20 cellular contexts compared by ENCODE assay signal in the genomic region with DNA sequence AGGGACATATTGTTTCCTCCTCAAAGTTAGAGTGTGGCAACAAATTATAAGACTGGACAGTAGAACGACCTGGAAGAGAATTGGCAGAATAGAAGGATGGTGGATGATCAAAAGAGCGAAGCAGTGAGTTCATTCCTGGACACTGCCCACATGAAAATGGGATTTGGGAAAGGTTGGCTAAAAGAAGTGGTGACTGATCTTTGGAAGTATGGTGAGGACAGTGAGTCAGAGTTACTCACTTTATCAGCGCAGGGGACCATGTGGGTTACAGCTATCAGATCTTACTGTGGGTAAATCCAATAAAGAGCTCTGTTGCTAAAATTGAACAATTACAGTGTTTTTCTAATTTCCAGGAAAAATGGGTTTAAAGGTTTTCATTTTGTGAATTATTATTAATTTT. TPM values are rescaled to one million over a fixed set of nuclear protein-coding genes. Genes with fewer than 3 reads are reported as not detected.
A peak's percentile ranks its signal among the peaks of the same experiment; 100 is the strongest.
DNase-seq lines count a peak whose midpoint lies in the region; ATAC-seq and TF ChIP-seq lines count a peak whose summit lies in the region.
"Had no signal": no experiment of that assay in that cellular context is flagged by ENCODE, and none has a peak within 500 bp of the region (broad histone marks: within the 10 kb centered on the region; RNA-seq: fewer than 3 reads in every experiment).

No MANE protein-coding gene starts in this region.

- H3K4me3 Mint-ChIP-seq in activated naive CD8-positive, alpha-beta T cell = peak overlapping the region; percentile 8
- H3K4me3 Mint-ChIP-seq in activated naive CD8-positive, alpha-beta T cell treated with anti-CD3 and anti-CD28 coated beads for 36 hours = no peak overlapping the region

- H4K20me1 ChIP-seq in SK-N-SH (ENCODE audit: insufficient read depth) = no peaks in the 10 kb centered on the region

- no peak for DNase-seq in activated naive CD8-positive, alpha-beta T cell treated with anti-CD3 and anti-CD28 coated beads for 36 hours
- peak; percentile 42 for DNase-seq in SK-N-SH
- DNase-seq in fibroblast of pulmonary artery (ENCODE audit: low read depth) = peak; percentile 42
- peak; percentile 4 for DNase-seq in thoracic aorta (ENCODE audit: low spot score)
- DNase-seq in NCI-H1092 (lab: John Stamatoyannopoulos, UW) = no peak
- no peak for DNase-seq in HEK293T (ENCODE audit: extremely low spot score)
- DNase-seq in T-helper 9 cell = no peak
- DNase-seq: activated CD8-positive, alpha-beta memory T cell treated with anti-CD3 and anti-CD28 coated beads, Interleukin-2, amount 50 U/mL, for 4 hours; amygdala; dermis blood vessel endothelial cell; GOT3; left colon; NCI-H1048; NCI-H524 treated with DMSO at 0.1 percent for 48 hours; SHP77; upper lobe of left lung had no signal

- H3K27ac ChIP-seq in SK-N-SH (ENCODE audit: low read depth in 2 of 2, low read length in 1 of 2) (peak overlapping the region in 1 of 2 experiments; percentile 56; a peak in 2 of 4 replicates), thoracic aorta (no peak overlapping the region)
- H3K27ac ChIP-seq: 22Rv1, gastroesophageal sphincter, upper lobe of left lung, VCaP had no signal

- TF ChIP-seq EP300 in SK-N-SH (IDR thresholded peaks at IDR 0.05; ENCODE audit: borderline replicate concordance in 1 of 2, low read depth in 1 of 2, low read length in 1 of 2) = peak; percentile 47 to 94; a peak in 3 of 4 replicates

- H3K4me1 Mint-ChIP-seq in activated naive CD8-positive, alpha-beta T cell (ENCODE audit: low read depth) = peaks cover 26% of the 10 kb centered on the region
- H3K4me1 Mint-ChIP-seq in activated naive CD8-positive, alpha-beta T cell treated with anti-CD3 and anti-CD28 coated beads for 36 hours = peaks cover 21% of the 10 kb centered on the region

- H3K4me3 ChIP-seq in SK-N-SH (ENCODE audit: low read depth in 2 of 2, low read length in 1 of 2) = no peak overlapping the region
- no peak overlapping the region for H3K4me3 ChIP-seq in fibroblast of pulmonary artery (replicated peaks; ENCODE audit: low read depth, low read length)
- H3K4me3 ChIP-seq in thoracic aorta = no peak overlapping the region
- H3K4me3 ChIP-seq: gastroesophageal sphincter, upper lobe of left lung had no signal

- H2AFZ ChIP-seq in SK-N-SH (ENCODE audit: low read depth) = no peak overlapping the region

- 15% methylated on average over 3 of the region's 3 CpGs for WGBS in SK-N-SH (ENCODE audit: low lambda C conversion rate)

- H3K9me3 Mint-ChIP-seq in activated naive CD8-positive, alpha-beta T cell (ENCODE audit: low read depth) = no peaks in the 10 kb centered on the region
- H3K9me3 Mint-ChIP-seq in activated naive CD8-positive, alpha-beta T cell treated with anti-CD3 and anti-CD28 coated beads for 36 hours = no peaks in the 10 kb centered on the region

- 0 out of 2 replicates have a peak, but pooled peaks have one; percentile 10 for TF ChIP-seq RAD21 in SK-N-SH (IDR thresholded peaks at IDR 0.05; ENCODE audit: low read length)

- H3K9ac ChIP-seq in SK-N-SH = no peak overlapping the region

- H3K9me2 ChIP-seq in SK-N-SH = no peaks in the 10 kb centered on the region

- peaks cover 2% of the 10 kb centered on the region for H3K27me3 Mint-ChIP-seq in activated naive CD8-positive, alpha-beta T cell
- peaks cover 36% of the 10 kb centered on the region for H3K27me3 Mint-ChIP-seq in activated naive CD8-positive, alpha-beta T cell treated with anti-CD3 and anti-CD28 coated beads for 36 hours

- H3F3A ChIP-seq in SK-N-SH (replicated peaks; ENCODE audit: insufficient read depth) = peaks cover 16% of the 10 kb centered on the region

- H3K36me3 Mint-ChIP-seq in activated naive CD8-positive, alpha-beta T cell = no peaks in the 10 kb centered on the region
- no peaks in the 10 kb centered on the region for H3K36me3 Mint-ChIP-seq in activated naive CD8-positive, alpha-beta T cell treated with anti-CD3 and anti-CD28 coated beads for 36 hours

- H3K9me3 ChIP-seq in SK-N-SH = no peaks in the 10 kb centered on the region
- H3K9me3 ChIP-seq in thoracic aorta = no peaks in the 10 kb centered on the region
- H3K9me3 ChIP-seq: gastroesophageal sphincter, upper lobe of left lung had no signal

- H3K27ac Mint-ChIP-seq in activated naive CD8-positive, alpha-beta T cell = no peak overlapping the region
- H3K27ac Mint-ChIP-seq in activated naive CD8-positive, alpha-beta T cell treated with anti-CD3 and anti-CD28 coated beads for 36 hours = no peak overlapping the region

- no peak overlapping the region for H3K4me2 ChIP-seq in SK-N-SH

- peaks cover 19% of the 10 kb centered on the region for H3K79me2 ChIP-seq in SK-N-SH (ENCODE audit: insufficient read depth)

- CTCF ChIA-PET in SK-N-SH (lab: Yijun Ruan, JAX) (interaction anchor here (1.0 to 2.5 kb wide), 4 partner anchors 20 to 260 kb away, joined by 3 to 7 read pairs (median 3); no protein-coding TSS in a partner anchor), HEK293T (lab: Yijun Ruan, JAX) (no interaction called here)

- H3K4me1 ChIP-seq in SK-N-SH (ENCODE audit: control insufficient read depth in 1 of 2, insufficient read depth in 2 of 2, low read depth in 1 of 2, low read length in 1 of 2) (peaks cover 4 to 18% of the 10 kb centered on the region in 2 experiments; a peak in 3 of 4 replicates), thoracic aorta (ENCODE audit: control insufficient read depth in 1 of 2, low read depth in 2 of 2) (peaks cover 8 to 14% of the 10 kb centered on the region in 2 donors)

- no peak for ATAC-seq in thoracic aorta (ENCODE audit: insufficient number of reproducible peaks, low FRiP score, low read depth)
- ATAC-seq: gastroesophageal sphincter, left colon had no signal

- H3K27me3 ChIP-seq in SK-N-SH (ENCODE audit: insufficient read depth) = no peaks in the 10 kb centered on the region
- no peaks in the 10 kb centered on the region for H3K27me3 ChIP-seq in thoracic aorta (replicated peaks; ENCODE audit: insufficient read depth)
- H3K27me3 ChIP-seq: gastroesophageal sphincter, upper lobe of left lung had no signal

- POLR2A ChIA-PET in SK-N-SH (lab: Yijun Ruan, JAX) (interaction anchor here (1.0 kb wide), 1 partner anchor 39 kb away, joined by 4 read pairs; no protein-coding TSS in a partner anchor), HEK293T (lab: Yijun Ruan, JAX) (no interaction called here)

- TF ChIP-seq CTCF in SK-N-SH (IDR thresholded peaks at IDR 0.05) (no peak), fibroblast of pulmonary artery (IDR thresholded peaks at IDR 0.05; ENCODE audit: low read length, missing control alignments) (no peak), thoracic aorta (IDR thresholded peaks at IDR 0.05) (no peak)

- H3K36me3 ChIP-seq in SK-N-SH (replicated peaks in 1 of 2; ENCODE audit: control insufficient read depth in 1 of 2, insufficient read depth in 2 of 2, low read length in 1 of 2) (no peaks in the 10 kb centered on the region), thoracic aorta (no peaks in the 10 kb centered on the region)
- H3K36me3 ChIP-seq: gastroesophageal sphincter, upper lobe of left lung had no signal

TF ChIP-seq in SK-N-SH, 30 proteins besides CTCF, POLR2A, EP300 and RAD21 (continues in another document):
- TF ChIP-seq RXRA (IDR thresholded peaks at IDR 0.05; ENCODE audit: borderline replicate concordance, low read depth) (peak; percentile 93), FOSL2 (IDR thresholded peaks at IDR 0.05; ENCODE audit: borderline replicate concordance, low read depth) (peak; percentile 99), TAF1 (IDR thresholded peaks at IDR 0.05; ENCODE audit: borderline replicate concordance, low read depth, low read length) (no peak), ELF1 (IDR thresholded peaks at IDR 0.05) (no peak), SIN3A (IDR thresholded peaks at IDR 0.05; ENCODE audit: borderline replicate concordance, low read depth, low read length) (0 out of 2 replicates have a peak, but pooled peaks have one; percentile 28), SMC3 (IDR thresholded peaks at IDR 0.05; ENCODE audit: low read depth, low read length) (no peak), RCOR1 (IDR thresholded peaks at IDR 0.05; ENCODE audit: low read length) (no peak; the same call in 1 of the 2 replicates)

TF ChIP-seq in HEK293T, 16 proteins besides CTCF, POLR2A, EP300 and RAD21:
- TF ChIP-seq, protein P1, sequence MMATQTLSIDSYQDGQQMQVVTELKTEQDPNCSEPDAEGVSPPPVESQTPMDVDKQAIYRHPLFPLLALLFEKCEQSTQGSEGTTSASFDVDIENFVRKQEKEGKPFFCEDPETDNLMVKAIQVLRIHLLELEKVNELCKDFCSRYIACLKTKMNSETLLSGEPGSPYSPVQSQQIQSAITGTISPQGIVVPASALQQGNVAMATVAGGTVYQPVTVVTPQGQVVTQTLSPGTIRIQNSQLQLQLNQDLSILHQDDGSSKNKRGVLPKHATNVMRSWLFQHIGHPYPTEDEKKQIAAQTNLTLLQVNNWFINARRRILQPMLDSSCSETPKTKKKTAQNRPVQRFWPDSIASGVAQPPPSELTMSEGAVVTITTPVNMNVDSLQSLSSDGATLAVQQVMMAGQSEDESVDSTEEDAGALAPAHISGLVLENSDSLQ (IDR thresholded peaks at IDR 0.05) = no peak
- TF ChIP-seq BHLHE40 (IDR thresholded peaks at IDR 0.05; ENCODE audit: borderline replicate concordance) = no peak

RNA-seq across cellular contexts. Expression of a gene that starts 2.7 kb away (rescaled TPM):
- total RNA-seq in activated naive CD8-positive, alpha-beta T cell treated with anti-CD3 and anti-CD28 coated beads for 36 hours = 1 to 10 TPM; 4.2 to 5.9 TPM
- polyA plus RNA-seq in SK-N-SH (2012; rRNA removed) = 23.0 and 26.4 TPM in 2 replicates
- 14.4 and 17.0 TPM in 2 replicates for polyA plus RNA-seq in SK-N-SH (2012; cell fraction: cytosol; rRNA removed)
- polyA plus RNA-seq in SK-N-SH (2012; cell fraction: nucleus; rRNA removed) = 46.6 and 65.1 TPM in 2 replicates
- 10 to 100 TPM; 19.6 to 42.7 TPM for total RNA-seq in thoracic aorta

Comparison
In these comparisons a context has a peak if more than half of its experiments do, and no peak if none do; other contexts are left out.
1. DNase-seq: peak in SK-N-SH (single experiment), fibroblast of pulmonary artery (single experiment) and thoracic aorta (single experiment); none in activated naive CD8-positive, alpha-beta T cell treated with anti-CD3 and anti-CD28 coated beads for 36 hours (single experiment), NCI-H1092 (single experiment), HEK293T (single experiment) and T-helper 9 cell (single experiment).